In the genomic region with DNA sequence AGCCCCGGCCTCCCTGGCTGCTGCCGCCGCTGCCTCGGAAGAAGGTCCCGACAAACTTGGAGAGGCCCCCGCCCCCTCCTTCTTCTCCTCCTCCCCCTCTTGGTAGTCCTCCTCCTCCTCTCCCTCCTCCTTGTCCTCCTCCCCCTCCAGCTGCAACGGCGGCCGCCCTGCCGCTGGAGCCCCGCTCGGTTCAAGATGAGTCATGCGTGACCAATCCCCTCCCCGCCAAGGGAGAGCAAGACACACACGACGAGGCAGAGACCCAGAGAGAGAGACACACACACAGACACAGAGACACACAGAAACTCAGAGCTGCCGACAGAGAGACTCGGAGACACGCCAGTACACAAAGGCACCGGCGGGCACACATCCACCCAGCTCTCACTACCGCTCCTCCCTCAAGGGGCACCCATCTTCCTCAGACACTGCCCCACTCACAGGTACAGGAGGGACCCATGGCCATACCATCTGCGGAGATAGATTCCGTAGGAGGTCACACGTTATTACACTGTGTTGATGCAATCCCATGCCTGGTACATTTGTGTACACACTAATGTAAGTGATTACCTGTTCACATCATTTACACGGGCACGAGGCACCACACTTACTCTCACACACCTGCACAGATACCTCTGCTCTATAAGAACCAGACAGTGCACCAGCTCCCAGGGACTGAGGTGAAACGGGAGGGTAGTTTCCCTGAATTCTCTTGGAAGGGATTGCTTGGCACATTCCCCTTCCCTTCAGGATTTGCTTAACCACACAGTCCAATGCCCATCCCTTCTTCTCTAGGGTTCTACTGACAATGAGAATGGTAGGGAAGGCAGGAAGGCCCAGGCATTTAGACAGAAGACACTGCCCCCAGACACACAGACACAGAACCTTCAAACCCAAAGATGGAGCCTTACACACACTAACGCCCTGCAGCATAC, we compare ENCODE assay signal across 8 cellular contexts. TPM values are rescaled to one million over a fixed set of nuclear protein-coding genes. Genes with fewer than 3 reads are reported as not detected.
A peak's percentile ranks its signal among the peaks of the same experiment; 100 is the strongest.
DNase-seq lines count a peak whose midpoint lies in the region; ATAC-seq and TF ChIP-seq lines count a peak whose summit lies in the region.

A gene (minus strand): TSS at position 52 of the 932 bp plus-strand sequence. CDS start 217 bp downstream, outside the sequence.

- H3K4me3 Mint-ChIP-seq in T-cell = peak within 1 kb of the TSS in 1 of 3 donors; percentile 37

- no peaks in the 10 kb centered on the region for H3K9me3 Mint-ChIP-seq in T-cell

- H3K4me3 ChIP-seq in SJSA1 (peak within 1 kb of the TSS; percentile 75), fibroblast of villous mesenchyme (ENCODE audit: low read depth, low read length) (peak within 1 kb of the TSS; percentile 26), psoas muscle (peak within 1 kb of the TSS; percentile 64)

- peaks cover 12% of the 10 kb centered on the region for H3K4me1 ChIP-seq in SJSA1 (replicated peaks)
- H3K4me1 ChIP-seq in psoas muscle = no peaks in the 10 kb centered on the region

- DNase-seq in GM03348 (ENCODE audit: low spot score) = peak; percentile 58
- peak; percentile 76 to 91 for DNase-seq in SJSA1 (ENCODE audit: low read depth in 1 of 2, low spot score in 2 of 2)
- DNase-seq in fibroblast of villous mesenchyme (ENCODE audit: low read depth) = peak; percentile 15
- DNase-seq in psoas muscle = no peak
- DNase-seq in T-cell = no peak

- H3K36me3 ChIP-seq in SJSA1 (peaks cover 11% of the 10 kb centered on the region; the same call in 1 of the 2 replicates), psoas muscle (ENCODE audit: insufficient read depth in 1 of 2, low read depth in 1 of 2) (no peaks in the 10 kb centered on the region)

- H3K27ac ChIP-seq in SJSA1 (no peak within 1 kb of the TSS), psoas muscle (no peak within 1 kb of the TSS)

- ATAC-seq in psoas muscle (peak in 3 of 4 donors; percentile 42 to 65 (median 60)), GM19397 (IDR thresholded peaks at IDR 0.05; ENCODE audit: unreplicated experiment) (no peak), HG03097 (IDR thresholded peaks at IDR 0.05; ENCODE audit: low FRiP score, unreplicated experiment) (no peak), HG03108 (IDR thresholded peaks at IDR 0.05; ENCODE audit: unreplicated experiment) (no peak), T-cell (replicated peaks in 1 of 4) (no peak)

- H3K9me3 ChIP-seq in SJSA1 (replicated peaks) = no peaks in the 10 kb centered on the region
- no peaks in the 10 kb centered on the region for H3K9me3 ChIP-seq in psoas muscle

- H3K27ac Mint-ChIP-seq in T-cell = no peak within 1 kb of the TSS

- H3K36me3 Mint-ChIP-seq in T-cell = no peaks in the 10 kb centered on the region

- POLR2A ChIA-PET in T-cell (lab: Charles Lee) = no interaction called here

- TF ChIP-seq CTCF in fibroblast of villous mesenchyme (IDR thresholded peaks at IDR 0.05; ENCODE audit: insufficient read depth, low read depth, low read length) (no peak), psoas muscle (IDR thresholded peaks at IDR 0.05) (no peak)

- WGBS in psoas muscle, 3 donors = 15 to 20% (median 20%) methylated on average over 18 to 29 of the region's 29 CpGs

- CTCF ChIA-PET in T-cell (lab: Charles Lee) = no interaction called here

- intact Hi-C loops in psoas muscle (cut with DNase I) = loop anchor here in 1 of 2 donors (5.0 kb wide), 1 partner anchor 123 kb away; no protein-coding TSS in a partner anchor

- H3K27me3 ChIP-seq in SJSA1 (replicated peaks) = no peaks in the 10 kb centered on the region
- peaks cover 0 to 69% (median 39%) of the 10 kb centered on the region in 3 donors for H3K27me3 ChIP-seq in psoas muscle (ENCODE audit: insufficient read depth in 3 of 3, low read length in 2 of 3)

- H3K4me1 Mint-ChIP-seq in T-cell = peaks cover 0 to 5% (median 2%) of the 10 kb centered on the region in 3 donors

- H3K27me3 Mint-ChIP-seq in T-cell = peaks cover 25 to 30% of the 10 kb centered on the region in 2 donors

RNA-seq across cellular contexts. Expression of the gene that starts here (rescaled TPM):
- 4.6 and 6.4 TPM in 2 replicates for total RNA-seq in SJSA1 (2014; rRNA removed; shearing (Covaris generic))
- total RNA-seq in fibroblast of villous mesenchyme = not detected in 2 replicates
- 1 to 10 TPM; 1.3 to 6.0 (median 3.0) TPM for total RNA-seq in psoas muscle
- polyA plus RNA-seq in psoas muscle = 1 to 10 TPM in 2 of 3 donors, under 1 TPM in 1; 1.00 to 2.4 (median 1.6) TPM
- not detected for total RNA-seq in T-cell

Comparison
In these comparisons a context has a peak if more than half of its experiments do, and no peak if none do; other contexts are left out.
1. Peak in DNase-seq and H3K4me3 ChIP-seq in fibroblast of villous mesenchyme; RNA of the gene not detected or under 1 TPM.
2. DNase-seq: peak in GM03348 (single experiment) and SJSA1 (2 of 2); none in psoas muscle (0 of 2) and T-cell (0 of 34).
3. ATAC-seq: peak in psoas muscle (3 of 4); none in GM19397 (single experiment), HG03097 (single experiment), HG03108 (single experiment) and T-cell (0 of 4).
4. Peak in every context shown above with its lines, with median percentiles within 50 percentile points of each other: H3K4me3 ChIP-seq.